23 cellular contexts compared by ENCODE assay signal in the genomic region with DNA sequence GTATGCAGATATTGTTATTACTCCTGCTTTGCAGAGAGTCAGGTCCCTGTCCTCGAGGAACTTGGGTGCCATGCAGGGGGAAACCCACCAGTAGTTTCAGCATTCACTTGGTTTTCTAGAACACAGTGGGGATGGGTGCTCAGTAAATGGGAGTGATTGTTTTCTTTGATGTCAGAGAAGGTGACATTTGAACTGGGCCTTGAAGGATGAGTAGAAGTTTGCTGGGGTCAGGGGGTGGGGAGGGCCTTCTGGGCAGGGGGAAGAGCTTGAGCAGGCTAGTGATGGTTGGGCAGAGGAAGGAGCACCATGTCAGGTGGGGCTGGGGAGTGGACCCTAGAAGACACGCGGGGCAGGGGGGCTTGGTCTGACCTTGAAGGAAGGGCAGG. TPM values are rescaled to one million over a fixed set of nuclear protein-coding genes. Genes with fewer than 3 reads are reported as not detected.
"Had no signal": no experiment of that assay in that cellular context is flagged by ENCODE, and none has a peak within 500 bp of the region (broad histone marks: within the 10 kb centered on the region; RNA-seq: fewer than 3 reads in every experiment).

No MANE protein-coding gene starts in this region.

- H3K9me3 Mint-ChIP-seq: immature natural killer cell; naive thymus-derived CD8-positive, alpha-beta T cell; stimulated activated naive B cell treated with anti-CD40 and anti-IgM and Interleukin-4, amounts not matched to agents 10 μg/mL and 1 μg/mL and 100 μg/mL, for 72 hours; stimulated activated naive CD8-positive, alpha-beta T cell treated with anti-CD3 and anti-CD28 coated beads, Interleukin-15, Interleukin-2, amounts not matched to agents 100 ng/mL and 50 ng/mL, for 24 hours; type B pancreatic cell had no signal

- H2AFZ ChIP-seq: parathyroid adenoma had no signal

- H3K9me3 ChIP-seq: left lung, lower lobe of right lung, right atrium auricular region, right lobe of liver, tibial nerve, uterus had no signal

- ATAC-seq: left colon; left lung; lower lobe of right lung; naive thymus-derived CD8-positive, alpha-beta T cell; stimulated activated naive B cell treated with anti-CD40 and anti-IgM and Interleukin-4, amounts not matched to agents 10 μg/mL and 1 μg/mL and 100 μg/mL, for 72 hours had no signal

- H3K4me3 ChIP-seq: left lung, lower lobe of right lung, right atrium auricular region, right lobe of liver, smooth muscle cell, tibial nerve, uterus had no signal

- H3K4me3 Mint-ChIP-seq: naive thymus-derived CD8-positive, alpha-beta T cell; stimulated activated naive B cell treated with anti-CD40 and anti-IgM and Interleukin-4, amounts not matched to agents 10 μg/mL and 1 μg/mL and 100 μg/mL, for 72 hours; stimulated activated naive CD8-positive, alpha-beta T cell treated with anti-CD3 and anti-CD28 coated beads, Interleukin-15, Interleukin-2, amounts not matched to agents 100 ng/mL and 50 ng/mL, for 24 hours; type B pancreatic cell had no signal

- H3K27ac ChIP-seq: left lung, lower lobe of right lung, parathyroid adenoma, right atrium auricular region, right lobe of liver, tibial nerve, uterus had no signal

- H3K36me3 Mint-ChIP-seq: immature natural killer cell; naive thymus-derived CD8-positive, alpha-beta T cell; stimulated activated naive B cell treated with anti-CD40 and anti-IgM and Interleukin-4, amounts not matched to agents 10 μg/mL and 1 μg/mL and 100 μg/mL, for 72 hours; type B pancreatic cell had no signal

- H3K36me3 ChIP-seq: left lung, lower lobe of right lung, right atrium auricular region, right lobe of liver, tibial nerve, uterus had no signal

- H3K27me3 ChIP-seq: right atrium auricular region, right lobe of liver, uterus had no signal

- H3K79me2 ChIP-seq: parathyroid adenoma had no signal

- H3K27ac Mint-ChIP-seq: stimulated activated naive B cell treated with anti-CD40 and anti-IgM and Interleukin-4, amounts not matched to agents 10 μg/mL and 1 μg/mL and 100 μg/mL, for 72 hours; stimulated activated naive CD8-positive, alpha-beta T cell treated with anti-CD3 and anti-CD28 coated beads, Interleukin-15, Interleukin-2, amounts not matched to agents 100 ng/mL and 50 ng/mL, for 24 hours; type B pancreatic cell had no signal

- DNase-seq: hypothalamus; immature natural killer cell; kidney; left colon; left lung; lower lobe of right lung; mammary epithelial cell; mesenchymal stem cell; naive thymus-derived CD8-positive, alpha-beta T cell; stimulated activated CD4-positive, alpha-beta T cell treated with anti-CD3 and anti-CD28 coated beads, Interleukin-1b, Interleukin-23, amount 100 ng/mL, for 48 hours; stimulated activated CD4-positive, alpha-beta T cell treated with anti-CD3 and anti-CD28 coated beads, Interleukin-2, amount 100 ng/mL, for 48 hours; stimulated activated CD4-positive, alpha-beta T cell treated with anti-CD3 and anti-CD28 coated beads, Interleukin-4, amount 100 ng/mL, for 4 hours; stimulated activated CD8-positive, alpha-beta memory T cell treated with anti-CD3 and anti-CD28 coated beads, Interleukin-4, amount 100 ng/mL, for 48 hours; stimulated activated naive B cell treated with anti-CD40 and anti-IgM and Interleukin-4, amounts not matched to agents 10 μg/mL and 1 μg/mL and 100 μg/mL, for 72 hours; substantia nigra; uterus had no signal

- H3K9ac ChIP-seq: parathyroid adenoma had no signal

- H3K4me1 ChIP-seq: left lung, parathyroid adenoma, uterus had no signal

- H3K4me2 ChIP-seq: smooth muscle cell had no signal

RNA-seq across cellular contexts. Expression of a gene that starts 5.9 kb away (rescaled TPM):
- polyA plus RNA-seq: naive thymus-derived CD8-positive, alpha-beta T cell had no signal
